ENCODE assay signal across 16 cellular contexts in genomic region chr10:102701272-102701671, GRCh38. TPM values are rescaled to one million over a fixed set of nuclear protein-coding genes. Genes with fewer than 3 reads are reported as not detected.
DNase-seq lines count a peak whose midpoint lies in the region; FAIRE-seq and TF ChIP-seq lines count a peak whose summit lies in the region.
"Had no signal": no experiment of that assay in that cellular context is flagged by ENCODE, and none has a peak within 500 bp of the region (broad histone marks: within the 10 kb centered on the region; RNA-seq: fewer than 3 reads in every experiment).

No MANE protein-coding gene starts in this region.

- H3K4me1 ChIP-seq in Karpas-422 (ENCODE audit: low read length) (peaks cover 35% of the 10 kb centered on the region), osteoblast (ENCODE audit: insufficient read depth, low read length) (peaks cover 29% of the 10 kb centered on the region), esophagus muscularis mucosa (no peaks in the 10 kb centered on the region)
- H3K4me1 ChIP-seq: HAP-1 had no signal

- DNase-seq in Karpas-422 (no peak), chondrocyte (ENCODE audit: low spot score) (no peak), osteoblast (ENCODE audit: insufficient read length, low spot score, missing footprints) (no peak), anterior cingulate cortex (lab: John Stamatoyannopoulos, UW) (no peak), esophagus muscularis mucosa (ENCODE audit: extremely low spot score) (no peak), NCI-H748 treated with DMSO at 0.1 percent for 48 hours (lab: John Stamatoyannopoulos, UW) (no peak)
- DNase-seq: DMS 273 treated with DMSO at 0.1 percent for 48 hours, MM.1S, NCI-H1105 treated with DMSO at 0.1 percent for 48 hours, NCI-H187, NCI-H82 had no signal

- H3K4me1 Mint-ChIP-seq in chondrocyte (ENCODE audit: low read depth), result peaks cover 17% of the 10 kb centered on the region

- 0 out of 2 replicates have a peak overlapping the region, but pooled peaks have one; percentile 4 for H3K9ac ChIP-seq in Karpas-422 (ENCODE audit: low read length)
- H3K9ac ChIP-seq: BLaER1 had no signal

- intact Hi-C loops in esophagus muscularis mucosa (cut with DNase I), result no loop called here

- no peak for TF ChIP-seq EP300 in esophagus muscularis mucosa (IDR thresholded peaks at IDR 0.05)

- no peaks in the 10 kb centered on the region for H3K27me3 Mint-ChIP-seq in chondrocyte (ENCODE audit: low read depth)

- peaks cover 22% of the 10 kb centered on the region for H3K36me3 Mint-ChIP-seq in chondrocyte (ENCODE audit: low read depth)

- peak overlapping the region; percentile 5 for H3K27ac Mint-ChIP-seq in chondrocyte (ENCODE audit: unreplicated experiment)

- H3K27ac ChIP-seq in Karpas-422 (ENCODE audit: low read length), result peak overlapping the region; percentile 49; the same call in 1 of the 2 replicates
- H3K27ac ChIP-seq in osteoblast (ENCODE audit: low read depth, low read length), result peak overlapping the region; percentile 46
- no peak overlapping the region for H3K27ac ChIP-seq in esophagus muscularis mucosa (replicated peaks in 1 of 4)
- H3K27ac ChIP-seq: BLaER1, SJSA1 had no signal

- peak; percentile 39 for FAIRE-seq in G401.6 (lab: Jason Lieb, UNC)
- FAIRE-seq: HepG2 had no signal

- H2AFZ ChIP-seq in Karpas-422 (ENCODE audit: low read length), result no peak overlapping the region
- no peak overlapping the region for H2AFZ ChIP-seq in osteoblast (ENCODE audit: low read length)

- H3K9me2 ChIP-seq in Karpas-422 (replicated peaks; ENCODE audit: insufficient read depth, low read length), result no peaks in the 10 kb centered on the region

- no peak for TF ChIP-seq CTCF in chondrocyte (IDR thresholded peaks at IDR 0.05)
- no peak for TF ChIP-seq CTCF in osteoblast (IDR thresholded peaks at IDR 0.05; ENCODE audit: extremely low read depth, low read depth, low read length)
- no peak for TF ChIP-seq CTCF in esophagus muscularis mucosa (IDR thresholded peaks at IDR 0.05)

- TF ChIP-seq POLR2A in esophagus muscularis mucosa (IDR thresholded peaks at IDR 0.05; ENCODE audit: low read depth), result no peak

- H3K9me3 ChIP-seq in Karpas-422 (ENCODE audit: low read length) (no peaks in the 10 kb centered on the region), osteoblast (ENCODE audit: low read depth, low read length) (no peaks in the 10 kb centered on the region), esophagus muscularis mucosa (no peaks in the 10 kb centered on the region)
- H3K9me3 ChIP-seq: BLaER1, HAP-1, SJSA1 had no signal

- H3K4me3 Mint-ChIP-seq in chondrocyte (ENCODE audit: unreplicated experiment), result no peak overlapping the region

- H3K27me3 ChIP-seq in Karpas-422 (ENCODE audit: low read length) (no peaks in the 10 kb centered on the region), osteoblast (ENCODE audit: insufficient read depth, low read length) (no peaks in the 10 kb centered on the region), esophagus muscularis mucosa (no peaks in the 10 kb centered on the region)
- H3K27me3 ChIP-seq: BLaER1, SJSA1 had no signal

- WGBS in esophagus muscularis mucosa, result 89% methylated on average over 3 of the region's 3 CpGs

- H3K79me2 ChIP-seq in Karpas-422 (ENCODE audit: low read length), result peaks cover 36% of the 10 kb centered on the region
- peaks cover 16% of the 10 kb centered on the region for H3K79me2 ChIP-seq in osteoblast (ENCODE audit: insufficient read depth, low read length)

- H3K4me2 ChIP-seq in Karpas-422 (ENCODE audit: low read depth, low read length, poor library complexity, severe bottlenecking), result no peak overlapping the region
- H3K4me2 ChIP-seq in osteoblast (ENCODE audit: insufficient read depth, low read length), result peak overlapping the region; percentile 61
- H3K4me2 ChIP-seq: BLaER1 had no signal

- peaks cover 12% of the 10 kb centered on the region for H3K36me3 ChIP-seq in Karpas-422 (ENCODE audit: insufficient read depth, low read length)
- peaks cover 28% of the 10 kb centered on the region for H3K36me3 ChIP-seq in osteoblast (ENCODE audit: insufficient read depth, low read length)
- peaks cover 10 to 47% (median 26%) of the 10 kb centered on the region in 4 donors for H3K36me3 ChIP-seq in esophagus muscularis mucosa

- no peak overlapping the region for H3K4me3 ChIP-seq in Karpas-422 (ENCODE audit: low read length)
- H3K4me3 ChIP-seq in osteoblast (ENCODE audit: insufficient read depth, low read length), result no peak overlapping the region
- no peak overlapping the region for H3K4me3 ChIP-seq in esophagus muscularis mucosa
- H3K4me3 ChIP-seq: BLaER1, HAP-1, SJSA1 had no signal

- H4K20me1 ChIP-seq in Karpas-422 (ENCODE audit: insufficient read depth, low read depth, low read length) (no peaks in the 10 kb centered on the region), osteoblast (ENCODE audit: insufficient read depth, low read length) (no peaks in the 10 kb centered on the region)

- H3K9me3 Mint-ChIP-seq in chondrocyte (ENCODE audit: low read depth), result no peaks in the 10 kb centered on the region

RNA-seq across cellular contexts. Expression of gene ARL3, which starts 12.9 kb away (rescaled TPM):
- 4.6 and 6.6 TPM in 2 replicates for total RNA-seq in Karpas-422 (2014; rRNA removed; shearing (Covaris generic); ENCODE audit: low replicate concordance)
- total RNA-seq in chondrocyte (12.1 to 16.5 TPM (median 13.6 TPM) in 3 replicates), osteoblast (5.3 and 5.8 TPM in 2 replicates), esophagus muscularis mucosa (1 to 10 TPM; 7.9 to 9.8 (median 8.4) TPM)

RNA-seq across cellular contexts. Expression of gene SFXN2, which starts 13.2 kb away (rescaled TPM):
- 10.2 and 25.8 TPM in 2 replicates for total RNA-seq in Karpas-422 (2014; rRNA removed; shearing (Covaris generic); ENCODE audit: low replicate concordance)
- total RNA-seq in chondrocyte (4.0 to 11.1 TPM (median 4.7 TPM) in 3 replicates), osteoblast (2.9 and 3.6 TPM in 2 replicates), esophagus muscularis mucosa (1 to 10 TPM; 1.2 to 4.0 (median 2.9) TPM)

RNA-seq across cellular contexts. Expression of gene WBP1L, which starts 42.5 kb away (rescaled TPM):
- total RNA-seq in Karpas-422 (2014; rRNA removed; shearing (Covaris generic); ENCODE audit: low replicate concordance), result 34.8 and 43.0 TPM in 2 replicates
- total RNA-seq in chondrocyte (95.3 to 97.1 TPM (median 95.8 TPM) in 3 replicates), osteoblast (76.4 and 85.5 TPM in 2 replicates), esophagus muscularis mucosa (100 to 1,000 TPM in 2 of 4 donors, 10 to 100 TPM in 2; 88.5 to 147 (median 112) TPM)

RNA-seq across cellular contexts. Expression of gene TRIM8, which starts 57.0 kb away (rescaled TPM):
- 94.4 and 111 TPM in 2 replicates for total RNA-seq in Karpas-422 (2014; rRNA removed; shearing (Covaris generic); ENCODE audit: low replicate concordance)
- total RNA-seq in chondrocyte, result 40.3 to 74.4 TPM (median 66.8 TPM) in 3 replicates
- 107 and 126 TPM in 2 replicates for total RNA-seq in osteoblast
- total RNA-seq in esophagus muscularis mucosa, result 100 to 1,000 TPM; 103 to 170 (median 159) TPM

Comparison
In these comparisons a context has a peak if more than half of its experiments do, and no peak if none do; other contexts are left out.
1. H3K27ac ChIP-seq: peak in Karpas-422 (single experiment) and osteoblast (single experiment); none in esophagus muscularis mucosa (0 of 4).